In the genomic region with DNA sequence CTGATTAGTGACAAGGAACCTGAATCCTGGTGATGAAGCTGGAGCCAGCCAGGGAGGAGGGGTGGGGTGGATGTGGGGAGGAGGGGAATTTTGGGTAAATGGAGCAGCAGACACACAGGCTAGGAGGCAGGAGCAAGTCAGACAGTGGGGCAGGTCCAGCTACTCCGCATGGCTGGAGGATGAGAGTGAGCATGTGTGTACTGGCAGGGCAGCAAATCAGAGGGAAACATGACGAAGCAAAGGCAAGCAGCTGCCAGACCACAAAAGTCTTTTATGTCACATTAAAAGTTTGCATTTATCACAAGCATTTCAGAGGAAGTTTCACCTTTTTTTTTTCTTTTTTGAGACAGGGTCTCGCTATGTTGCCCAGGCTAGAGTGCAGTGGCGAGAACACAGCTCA, we compare ENCODE assay signal across 19 cellular contexts. TPM values are rescaled to one million over a fixed set of nuclear protein-coding genes. Genes with fewer than 3 reads are reported as not detected.
A peak's percentile ranks its signal among the peaks of the same experiment; 100 is the strongest.
DNase-seq lines count a peak whose midpoint lies in the region; ATAC-seq, FAIRE-seq and TF ChIP-seq lines count a peak whose summit lies in the region.
"Had no signal": no experiment of that assay in that cellular context is flagged by ENCODE, and none has a peak within 500 bp of the region (broad histone marks: within the 10 kb centered on the region; RNA-seq: fewer than 3 reads in every experiment).

No MANE protein-coding gene starts in this region.

- ATAC-seq in SK-N-SH treated with all-trans-retinoic acid at 6 μM for 48 hours, result peak; percentile 37; the same call in 2 of the 3 replicates
- no peak for ATAC-seq in GM19463 (IDR thresholded peaks at IDR 0.05; ENCODE audit: unreplicated experiment)
- ATAC-seq: CD8-positive, alpha-beta T cell; left ventricle myocardium superior; pancreas had no signal

- no peaks in the 10 kb centered on the region for H4K20me1 ChIP-seq in SK-N-SH (ENCODE audit: insufficient read depth)
- H4K20me1 ChIP-seq in astrocyte (ENCODE audit: insufficient read depth, low read length), result no peaks in the 10 kb centered on the region

- H3K36me3 ChIP-seq in SK-N-SH (replicated peaks in 1 of 2; ENCODE audit: control insufficient read depth in 1 of 2, insufficient read depth in 2 of 2, low read length in 1 of 2) (peaks cover 0 to 3% of the 10 kb centered on the region in 2 experiments), astrocyte (ENCODE audit: insufficient read depth, low read length) (no peaks in the 10 kb centered on the region)
- H3K36me3 ChIP-seq: pancreas, transverse colon had no signal

- H3K9ac ChIP-seq in SK-N-SH (no peak overlapping the region), astrocyte (ENCODE audit: low read length) (no peak overlapping the region)

- H2AFZ ChIP-seq in SK-N-SH (ENCODE audit: low read depth) (no peak overlapping the region), astrocyte (ENCODE audit: low read depth, low read length) (no peak overlapping the region)

- POLR2A ChIA-PET in SK-N-SH (lab: Yijun Ruan, JAX), result interaction anchor here (0.7 kb wide), 1 partner anchor 44 kb away, joined by 5 read pairs; no protein-coding TSS in a partner anchor

- TF ChIP-seq EP300 in SK-N-SH (IDR thresholded peaks at IDR 0.05; ENCODE audit: borderline replicate concordance in 1 of 2, low read depth in 1 of 2, low read length in 1 of 2), result no peak

- H3K27ac Mint-ChIP-seq in astrocyte (ENCODE audit: unreplicated experiment), result no peak overlapping the region
- H3K27ac Mint-ChIP-seq: CD8-positive, alpha-beta T cell had no signal

- no peak for DNase-seq in SK-N-SH
- peak; percentile 80 for DNase-seq in astrocyte (ENCODE audit: low read depth)
- peak; percentile 76 for DNase-seq in fibroblast of the aortic adventitia (ENCODE audit: low read depth)
- no peak for DNase-seq in AML-193 (lab: John Stamatoyannopoulos, UW)
- no peak for DNase-seq in NCI-H2196 (lab: John Stamatoyannopoulos, UW; ENCODE audit: unreplicated experiment)
- no peak for DNase-seq in NCI-H187 treated with DMSO at 0.1 percent for 48 hours (lab: John Stamatoyannopoulos, UW)
- DNase-seq: activated effector memory CD4-positive, alpha-beta T cell treated with anti-CD3 and anti-CD28 coated beads, Interleukin-2, amount 50 U/mL, for 16 hours; CD8-positive, alpha-beta T cell; left ventricle myocardium superior; NCI-H1694 treated with DMSO at 0.1 percent for 48 hours; NCI-H446 treated with DMSO at 0.1 percent for 48 hours; pancreas; SHP77 treated with DMSO at 0.1 percent for 48 hours; T-helper 2 cell; transverse colon had no signal

- H3K4me1 ChIP-seq in SK-N-SH (ENCODE audit: control insufficient read depth in 1 of 2, insufficient read depth in 2 of 2, low read depth in 1 of 2, low read length in 1 of 2), result no peaks in the 10 kb centered on the region; a peak in 1 of 4 replicates
- H3K4me1 ChIP-seq in astrocyte (ENCODE audit: insufficient read depth, low read length), result peaks cover 4% of the 10 kb centered on the region
- H3K4me1 ChIP-seq: pancreas, transverse colon had no signal

- H3K4me3 ChIP-seq in SK-N-SH (ENCODE audit: low read depth in 2 of 2, low read length in 1 of 2) (no peak overlapping the region), astrocyte (ENCODE audit: insufficient read depth, low read depth, low read length) (no peak overlapping the region), fibroblast of the aortic adventitia (ENCODE audit: low read depth, low read length) (no peak overlapping the region)
- H3K4me3 ChIP-seq: pancreas, transverse colon had no signal

- H3K4me1 Mint-ChIP-seq in astrocyte (ENCODE audit: low read depth, unreplicated experiment), result peaks cover 17% of the 10 kb centered on the region

- no peaks in the 10 kb centered on the region for H3F3A ChIP-seq in SK-N-SH (replicated peaks; ENCODE audit: insufficient read depth)

- FAIRE-seq in astrocyte (lab: Jason Lieb, UNC), result no peak
- FAIRE-seq: H54, pancreas had no signal

- H3K36me3 Mint-ChIP-seq in astrocyte (ENCODE audit: low read depth, unreplicated experiment), result peaks cover 3% of the 10 kb centered on the region
- H3K36me3 Mint-ChIP-seq: CD8-positive, alpha-beta T cell had no signal

- no peaks in the 10 kb centered on the region for H3K9me3 ChIP-seq in SK-N-SH
- H3K9me3 ChIP-seq in astrocyte (ENCODE audit: insufficient read depth, low read depth, low read length), result no peaks in the 10 kb centered on the region
- H3K9me3 ChIP-seq: pancreas, transverse colon had no signal

- no peak overlapping the region for H3K4me3 Mint-ChIP-seq in astrocyte (ENCODE audit: unreplicated experiment)
- H3K4me3 Mint-ChIP-seq: CD8-positive, alpha-beta T cell had no signal

- H3K27ac ChIP-seq in SK-N-SH (ENCODE audit: low read depth in 2 of 2, low read length in 1 of 2), result no peak overlapping the region
- H3K27ac ChIP-seq in astrocyte (ENCODE audit: low read depth, low read length), result no peak overlapping the region
- H3K27ac ChIP-seq: 22Rv1, pancreas, transverse colon had no signal

- CTCF ChIA-PET in SK-N-SH (lab: Yijun Ruan, JAX), result interaction anchor here (0.6 to 2.7 kb wide), 4 partner anchors 15 to 782 kb away, joined by 3 to 9 read pairs (median 4); no protein-coding TSS in a partner anchor

- WGBS in SK-N-SH (ENCODE audit: low lambda C conversion rate), result 95% methylated on average over 4 of the region's 4 CpGs

- no peaks in the 10 kb centered on the region for H3K27me3 Mint-ChIP-seq in astrocyte (ENCODE audit: low read depth, unreplicated experiment)

- no peaks in the 10 kb centered on the region for H3K9me2 ChIP-seq in SK-N-SH

- no peaks in the 10 kb centered on the region for H3K27me3 ChIP-seq in SK-N-SH (ENCODE audit: insufficient read depth)
- H3K27me3 ChIP-seq in astrocyte (ENCODE audit: insufficient read depth, low read length), result no peaks in the 10 kb centered on the region
- H3K27me3 ChIP-seq: pancreas, transverse colon had no signal

- H3K9me3 Mint-ChIP-seq in astrocyte (ENCODE audit: unreplicated experiment), result peaks cover 1% of the 10 kb centered on the region
- H3K9me3 Mint-ChIP-seq: CD8-positive, alpha-beta T cell had no signal

- TF ChIP-seq RAD21 in SK-N-SH (IDR thresholded peaks at IDR 0.05; ENCODE audit: low read length), result no peak

- H3K4me2 ChIP-seq in SK-N-SH, result no peak overlapping the region
- no peak overlapping the region for H3K4me2 ChIP-seq in astrocyte (ENCODE audit: low read length)

- H3K79me2 ChIP-seq in SK-N-SH (ENCODE audit: insufficient read depth) (no peaks in the 10 kb centered on the region), astrocyte (ENCODE audit: insufficient read depth, low read length) (no peaks in the 10 kb centered on the region)

- TF ChIP-seq CTCF in SK-N-SH (IDR thresholded peaks at IDR 0.05) (no peak), astrocyte (IDR thresholded peaks at IDR 0.05; ENCODE audit: insufficient read depth, low read depth, low read length) (no peak), fibroblast of the aortic adventitia (IDR thresholded peaks at IDR 0.05; ENCODE audit: insufficient read depth, low read length) (no peak)

TF ChIP-seq in SK-N-SH treated with all-trans-retinoic acid at 6 μM for 48 hours, 23 proteins besides CTCF, POLR2A, EP300 and RAD21 (continues in another document):
- TF ChIP-seq ZNF565 (CRISPR knock-in tag; conservative IDR thresholded peaks at IDR 0.05; ENCODE audit: low read depth) (no peak), CREB5 (CRISPR knock-in tag; IDR thresholded peaks at IDR 0.05; ENCODE audit: low read depth) (no peak)

TF ChIP-seq in SK-N-SH, 30 proteins besides CTCF, POLR2A, EP300 and RAD21:
- TF ChIP-seq IRF3 (IDR thresholded peaks at IDR 0.05; ENCODE audit: low read depth, low read length) (no peak), GABPA (IDR thresholded peaks at IDR 0.05; ENCODE audit: low read depth) (no peak), TAF1 (IDR thresholded peaks at IDR 0.05; ENCODE audit: borderline replicate concordance, low read depth, low read length) (no peak)

RNA-seq across cellular contexts. Expression of gene KIDINS220, which starts 11.9 kb away (rescaled TPM):
- polyA plus RNA-seq in SK-N-SH (2012; rRNA removed), result 18.2 and 22.8 TPM in 2 replicates
- 19.7 and 20.6 TPM in 2 replicates for polyA plus RNA-seq in SK-N-SH (2012; cell fraction: cytosol; rRNA removed)
- polyA plus RNA-seq in SK-N-SH (2012; cell fraction: nucleus; rRNA removed), result 26.5 and 51.8 TPM in 2 replicates
- total RNA-seq in astrocyte, result 47.8 and 50.3 TPM in 2 replicates
- 89.7 and 118 TPM in 2 replicates for total RNA-seq in fibroblast of the aortic adventitia (ENCODE audit: low replicate concordance)

Comparison
In these comparisons a context has a peak if more than half of its experiments do, and no peak if none do; other contexts are left out.
1. DNase-seq: peak in astrocyte (single experiment) and fibroblast of the aortic adventitia (single experiment); none in SK-N-SH (single experiment), AML-193 (0 of 2), NCI-H2196 (single experiment) and NCI-H187 treated with DMSO at 0.1 percent for 48 hours (single experiment).